Comparison of ENCODE assay signal across 21 cellular contexts in the genomic region with DNA sequence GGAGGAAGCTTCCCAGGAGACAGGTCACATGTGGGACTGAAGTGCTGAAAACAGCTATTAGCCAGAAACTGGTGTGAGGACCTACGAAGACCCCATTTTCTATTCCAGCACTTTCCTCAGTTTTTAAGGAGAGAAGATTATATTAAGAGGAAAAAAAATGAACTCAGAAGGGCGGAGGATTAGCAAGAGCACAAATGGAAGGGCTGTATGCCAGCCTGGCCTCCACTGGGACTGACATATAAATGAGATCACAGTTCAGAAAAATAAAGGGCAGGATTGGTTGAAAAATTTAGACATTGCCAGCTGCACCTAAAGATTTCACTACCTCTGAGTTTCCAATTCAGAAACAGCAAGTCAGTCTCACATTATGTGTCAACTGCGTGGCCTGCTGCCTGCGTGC. TPM values are rescaled to one million over a fixed set of nuclear protein-coding genes. Genes with fewer than 3 reads are reported as not detected.
A peak's percentile ranks its signal among the peaks of the same experiment; 100 is the strongest.
DNase-seq lines count a peak whose midpoint lies in the region; ATAC-seq and TF ChIP-seq lines count a peak whose summit lies in the region.
"Had no signal": no experiment of that assay in that cellular context is flagged by ENCODE, and none has a peak within 500 bp of the region (broad histone marks: within the 10 kb centered on the region; RNA-seq: fewer than 3 reads in every experiment).

No MANE protein-coding gene starts in this region.

- intact Hi-C loops in left ventricle myocardium inferior (cut with micrococcal nuclease) (no loop called here), psoas muscle (cut with DNase I) (no loop called here), prostate gland (cut with DNase I) (no loop called here)

- DNase-seq in left ventricle myocardium inferior = no peak
- DNase-seq in right atrium auricular region (ENCODE audit: low spot score) = no peak
- no peak for DNase-seq in glutamatergic neuron
- DNase-seq in psoas muscle = peak in 1 of 2 donors; percentile 71
- DNase-seq in left lobe of liver (ENCODE audit: low spot score) = no peak
- DNase-seq in MV-4-11 (lab: John Stamatoyannopoulos, UW) = no peak
- no peak for DNase-seq in effector memory CD4-positive, alpha-beta T cell
- DNase-seq in prostate gland (ENCODE audit: low spot score) = no peak
- DNase-seq: BE2C; CD4-positive, alpha-beta memory T cell; DMS153; GF-D8; GM23248; HCEC 1CT; NCI-H1105; NCI-H1694 treated with DMSO at 0.1 percent for 48 hours; NCI-H2227 treated with DMSO at 0.1 percent for 48 hours; NCI-H510A treated with DMSO at 0.1 percent for 48 hours; NCI-H774; SHP77 had no signal

- peaks cover 7% of the 10 kb centered on the region for H3K9me3 Mint-ChIP-seq in glutamatergic neuron (ENCODE audit: unreplicated experiment)
- H3K9me3 Mint-ChIP-seq: CD4-positive, alpha-beta memory T cell had no signal

- H3K27me3 Mint-ChIP-seq in glutamatergic neuron (ENCODE audit: unreplicated experiment) = peaks cover 7% of the 10 kb centered on the region
- H3K27me3 Mint-ChIP-seq: CD4-positive, alpha-beta memory T cell had no signal

- TF ChIP-seq POLR2A in prostate gland (IDR thresholded peaks at IDR 0.05) = no peak

- ATAC-seq in psoas muscle = peak in 3 of 4 donors; percentile 5 to 29 (median 7)
- no peak for ATAC-seq in left lobe of liver
- ATAC-seq: K562 had no signal

- no peak overlapping the region for H3K4me3 Mint-ChIP-seq in glutamatergic neuron (ENCODE audit: unreplicated experiment)
- H3K4me3 Mint-ChIP-seq: CD4-positive, alpha-beta memory T cell had no signal

- H3K27me3 ChIP-seq in left ventricle myocardium inferior (ENCODE audit: low read depth) = no peaks in the 10 kb centered on the region
- H3K27me3 ChIP-seq in right atrium auricular region = no peaks in the 10 kb centered on the region
- no peaks in the 10 kb centered on the region for H3K27me3 ChIP-seq in psoas muscle (ENCODE audit: insufficient read depth in 3 of 3, low read length in 2 of 3)
- no peaks in the 10 kb centered on the region for H3K27me3 ChIP-seq in effector memory CD4-positive, alpha-beta T cell (replicated peaks; ENCODE audit: control insufficient read depth, insufficient read depth, low read length, poor library complexity, severe bottlenecking)
- no peaks in the 10 kb centered on the region for H3K27me3 ChIP-seq in prostate gland (replicated peaks; ENCODE audit: insufficient read depth)
- H3K27me3 ChIP-seq: BE2C had no signal

- H3K4me1 Mint-ChIP-seq in glutamatergic neuron (ENCODE audit: low read depth, unreplicated experiment) = peaks cover 54% of the 10 kb centered on the region
- H3K4me1 Mint-ChIP-seq: CD4-positive, alpha-beta memory T cell had no signal

- H3K9me3 ChIP-seq in left ventricle myocardium inferior (replicated peaks) (no peaks in the 10 kb centered on the region), right atrium auricular region (no peaks in the 10 kb centered on the region), psoas muscle (no peaks in the 10 kb centered on the region), prostate gland (no peaks in the 10 kb centered on the region)
- H3K9me3 ChIP-seq in effector memory CD4-positive, alpha-beta T cell (ENCODE audit: control insufficient read depth, low read length) = no peaks in the 10 kb centered on the region
- H3K9me3 ChIP-seq: BE2C had no signal

- H3K4me3 ChIP-seq in left ventricle myocardium inferior (no peak overlapping the region), right atrium auricular region (no peak overlapping the region), psoas muscle (no peak overlapping the region), prostate gland (no peak overlapping the region)
- no peak overlapping the region for H3K4me3 ChIP-seq in effector memory CD4-positive, alpha-beta T cell (ENCODE audit: insufficient read depth, low read depth, low read length, poor library complexity, severe bottlenecking)
- H3K4me3 ChIP-seq: GM23248, K562 had no signal

- 39 to 50% (median 46%) methylated on average over 4 of the region's 4 CpGs for WGBS in psoas muscle, 3 donors
- WGBS in prostate gland = 86% methylated on average over 4 of the region's 4 CpGs

- peak overlapping the region; percentile 64 for H3K27ac ChIP-seq in left ventricle myocardium inferior (replicated peaks)
- H3K27ac ChIP-seq in right atrium auricular region = no peak overlapping the region
- peak overlapping the region; percentile 58 for H3K27ac ChIP-seq in psoas muscle
- no peak overlapping the region for H3K27ac ChIP-seq in effector memory CD4-positive, alpha-beta T cell (ENCODE audit: insufficient read depth, low read length, poor library complexity, severe bottlenecking)
- no peak overlapping the region for H3K27ac ChIP-seq in prostate gland
- H3K27ac ChIP-seq: GM23248 had no signal

- H3K36me3 ChIP-seq in left ventricle myocardium inferior = no peaks in the 10 kb centered on the region
- H3K36me3 ChIP-seq in right atrium auricular region = no peaks in the 10 kb centered on the region
- H3K36me3 ChIP-seq in psoas muscle (ENCODE audit: insufficient read depth in 1 of 2, low read depth in 1 of 2) = no peaks in the 10 kb centered on the region
- H3K36me3 ChIP-seq in effector memory CD4-positive, alpha-beta T cell (ENCODE audit: control insufficient read depth, insufficient read depth, low read length) = no peaks in the 10 kb centered on the region
- no peaks in the 10 kb centered on the region for H3K36me3 ChIP-seq in prostate gland
- H3K36me3 ChIP-seq: BE2C had no signal

- H3K36me3 Mint-ChIP-seq in glutamatergic neuron (ENCODE audit: unreplicated experiment) = no peaks in the 10 kb centered on the region
- H3K36me3 Mint-ChIP-seq: CD4-positive, alpha-beta memory T cell had no signal

- H3K4me1 ChIP-seq in left ventricle myocardium inferior (peaks cover 71% of the 10 kb centered on the region), right atrium auricular region (peaks cover 0 to 53% of the 10 kb centered on the region in 2 donors), psoas muscle (peaks cover 64% of the 10 kb centered on the region), prostate gland (replicated peaks) (no peaks in the 10 kb centered on the region)
- no peaks in the 10 kb centered on the region for H3K4me1 ChIP-seq in effector memory CD4-positive, alpha-beta T cell (ENCODE audit: control insufficient read depth, insufficient read depth, low read length, poor library complexity, severe bottlenecking)
- H3K4me1 ChIP-seq: BE2C had no signal

- H3K27ac Mint-ChIP-seq in glutamatergic neuron (ENCODE audit: unreplicated experiment) = peak overlapping the region; percentile 11
- H3K27ac Mint-ChIP-seq: CD4-positive, alpha-beta memory T cell had no signal

- TF ChIP-seq CTCF in left ventricle myocardium inferior (IDR thresholded peaks at IDR 0.05; ENCODE audit: borderline replicate concordance) = no peak
- no peak for TF ChIP-seq CTCF in right atrium auricular region (IDR thresholded peaks at IDR 0.05)
- TF ChIP-seq CTCF in glutamatergic neuron (IDR thresholded peaks at IDR 0.05; ENCODE audit: partially characterized antibody, unreplicated experiment) = no peak
- no peak for TF ChIP-seq CTCF in psoas muscle (IDR thresholded peaks at IDR 0.05)
- no peak for TF ChIP-seq CTCF in prostate gland (IDR thresholded peaks at IDR 0.05)

RNA-seq across cellular contexts. Expression of gene GSDME, which starts 53.0 kb away (rescaled TPM):
- total RNA-seq in left ventricle myocardium inferior (5.6 TPM), right atrium auricular region (10 to 100 TPM in 1 of 2 donors, 1 to 10 TPM in 1; 7.7 to 11.9 TPM), glutamatergic neuron (ENCODE audit: unreplicated experiment) (12.7 TPM), psoas muscle (10 to 100 TPM; 10.9 to 32.1 (median 16.0) TPM), left lobe of liver (4.8 TPM), prostate gland (10 to 100 TPM in 1 of 2 donors, 1 to 10 TPM in 1; 4.2 to 39.3 TPM)
- 10 to 100 TPM in 1 of 3 donors, 1 to 10 TPM in 2; 4.9 to 30.7 (median 8.3) TPM for polyA plus RNA-seq in psoas muscle

Comparison
In these comparisons a context has a peak if more than half of its experiments do, and no peak if none do; other contexts are left out.
1. H3K27ac ChIP-seq: peak in left ventricle myocardium inferior (single experiment) and psoas muscle (single experiment); none in right atrium auricular region (0 of 2), effector memory CD4-positive, alpha-beta T cell (single experiment) and prostate gland (0 of 2).